Comparison of ENCODE assay signal across 27 cellular contexts in the genomic region with DNA sequence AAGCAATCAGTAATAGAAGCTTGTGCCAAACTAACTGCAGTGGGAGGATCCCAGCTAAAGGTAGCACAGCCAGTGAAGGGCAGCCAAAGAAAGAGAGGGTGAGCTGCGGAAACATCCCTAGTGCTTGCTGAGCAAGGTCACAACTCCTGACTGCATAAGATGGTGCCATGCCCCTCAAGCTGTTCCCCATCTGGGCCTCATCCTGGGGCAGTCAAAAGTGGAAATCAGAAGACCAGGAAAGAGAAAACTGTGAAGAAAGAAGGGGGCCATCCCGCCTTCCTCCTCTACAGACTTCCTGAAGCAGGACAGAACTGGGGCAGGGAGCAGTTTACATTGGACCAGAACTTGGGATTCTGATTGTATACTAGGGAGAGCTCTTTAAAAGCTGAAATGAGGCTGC.
A peak's percentile ranks its signal among the peaks of the same experiment; 100 is the strongest.
DNase-seq lines count a peak whose midpoint lies in the region; FAIRE-seq and TF ChIP-seq lines count a peak whose summit lies in the region.
"Had no signal": no experiment of that assay in that cellular context is flagged by ENCODE, and none has a peak within 500 bp of the region (broad histone marks: within the 10 kb centered on the region; RNA-seq: fewer than 3 reads in every experiment).

No MANE protein-coding gene starts in this region.

- H3K4me3 Mint-ChIP-seq in nephron progenitor cell: no peak overlapping the region
- H3K4me3 Mint-ChIP-seq: CD14-positive monocyte; CD4-positive, alpha-beta memory T cell; CD4-positive, CD25-positive, alpha-beta regulatory T cell; CD8-positive, alpha-beta memory T cell had no signal

- no peaks in the 10 kb centered on the region for H3K36me3 Mint-ChIP-seq in nephron progenitor cell (ENCODE audit: low read depth)
- H3K36me3 Mint-ChIP-seq: CD14-positive monocyte; CD4-positive, alpha-beta memory T cell; CD4-positive, CD25-positive, alpha-beta regulatory T cell; CD8-positive, alpha-beta memory T cell had no signal

- peak overlapping the region; percentile 54 for H3K27ac Mint-ChIP-seq in nephron progenitor cell
- H3K27ac Mint-ChIP-seq: CD14-positive monocyte; CD4-positive, CD25-positive, alpha-beta regulatory T cell had no signal

- no peak overlapping the region for H3K27ac ChIP-seq in tibial artery
- H3K27ac ChIP-seq: BLaER1 had no signal

- FAIRE-seq in bronchial epithelial cell (lab: Jason Lieb, UNC): peak; percentile 47
- FAIRE-seq: A204.1, GM12878, GM12892, GM18507, GM19239 had no signal

- peaks cover 2% of the 10 kb centered on the region for H3K27me3 Mint-ChIP-seq in nephron progenitor cell (ENCODE audit: low read depth, poor library complexity)

- TF ChIP-seq CTCF in bronchial epithelial cell (IDR thresholded peaks at IDR 0.05; ENCODE audit: insufficient read depth, low read length, severe bottlenecking) (no peak), nephron progenitor cell (IDR thresholded peaks at IDR 0.05) (no peak), tibial artery (IDR thresholded peaks at IDR 0.05) (no peak)

- H3K4me1 ChIP-seq in tibial artery: no peaks in the 10 kb centered on the region
- H3K4me1 ChIP-seq: BE2C, BLaER1 had no signal

- H3K4me1 Mint-ChIP-seq in nephron progenitor cell: peaks cover 6% of the 10 kb centered on the region
- H3K4me1 Mint-ChIP-seq: CD14-positive monocyte; CD8-positive, alpha-beta memory T cell had no signal

- DNase-seq in bronchial epithelial cell (ENCODE audit: low read depth) (no peak), nephron progenitor cell (no peak), tibial artery (no peak), SKM-1 treated with dmso at 0.1 percent for 144 hours (lab: John Stamatoyannopoulos, UW; ENCODE audit: unreplicated experiment) (no peak), HCEC 1CT (no peak)
- DNase-seq: 8988T; ACHN; BE2C; C1 segment of cervical spinal cord; CD4-positive, alpha-beta memory T cell; CD4-positive, CD25-positive, alpha-beta regulatory T cell; CD8-positive, alpha-beta memory T cell; COR-L47; DMS 273 treated with DMSO at 0.1 percent for 48 hours; DMS153; DMS53; DMS79; DND-41; EL; GDM1 had no signal

- intact Hi-C loops in tibial artery (cut with DNase I; ENCODE audit: low total_unique reads): no loop called here

- no peaks in the 10 kb centered on the region for H3K36me3 ChIP-seq in bronchial epithelial cell (ENCODE audit: control insufficient read depth, insufficient read depth, low read length)
- no peaks in the 10 kb centered on the region for H3K36me3 ChIP-seq in tibial artery
- H3K36me3 ChIP-seq: BE2C, BLaER1 had no signal

- H3K4me3 ChIP-seq in bronchial epithelial cell (ENCODE audit: low read depth, low read length): no peak overlapping the region
- no peak overlapping the region for H3K4me3 ChIP-seq in tibial artery
- H3K4me3 ChIP-seq: BLaER1, GM12878 had no signal

- H3K9me3 Mint-ChIP-seq in nephron progenitor cell: no peaks in the 10 kb centered on the region
- H3K9me3 Mint-ChIP-seq: CD4-positive, alpha-beta memory T cell; CD4-positive, CD25-positive, alpha-beta regulatory T cell had no signal

- no peaks in the 10 kb centered on the region for H3K9me3 ChIP-seq in tibial artery
- H3K9me3 ChIP-seq: BE2C, BLaER1 had no signal

- H3K27me3 ChIP-seq in bronchial epithelial cell (ENCODE audit: control insufficient read depth, insufficient read depth, low read length) (no peaks in the 10 kb centered on the region), tibial artery (no peaks in the 10 kb centered on the region)
- H3K27me3 ChIP-seq: BLaER1 had no signal
